In the genomic region with DNA sequence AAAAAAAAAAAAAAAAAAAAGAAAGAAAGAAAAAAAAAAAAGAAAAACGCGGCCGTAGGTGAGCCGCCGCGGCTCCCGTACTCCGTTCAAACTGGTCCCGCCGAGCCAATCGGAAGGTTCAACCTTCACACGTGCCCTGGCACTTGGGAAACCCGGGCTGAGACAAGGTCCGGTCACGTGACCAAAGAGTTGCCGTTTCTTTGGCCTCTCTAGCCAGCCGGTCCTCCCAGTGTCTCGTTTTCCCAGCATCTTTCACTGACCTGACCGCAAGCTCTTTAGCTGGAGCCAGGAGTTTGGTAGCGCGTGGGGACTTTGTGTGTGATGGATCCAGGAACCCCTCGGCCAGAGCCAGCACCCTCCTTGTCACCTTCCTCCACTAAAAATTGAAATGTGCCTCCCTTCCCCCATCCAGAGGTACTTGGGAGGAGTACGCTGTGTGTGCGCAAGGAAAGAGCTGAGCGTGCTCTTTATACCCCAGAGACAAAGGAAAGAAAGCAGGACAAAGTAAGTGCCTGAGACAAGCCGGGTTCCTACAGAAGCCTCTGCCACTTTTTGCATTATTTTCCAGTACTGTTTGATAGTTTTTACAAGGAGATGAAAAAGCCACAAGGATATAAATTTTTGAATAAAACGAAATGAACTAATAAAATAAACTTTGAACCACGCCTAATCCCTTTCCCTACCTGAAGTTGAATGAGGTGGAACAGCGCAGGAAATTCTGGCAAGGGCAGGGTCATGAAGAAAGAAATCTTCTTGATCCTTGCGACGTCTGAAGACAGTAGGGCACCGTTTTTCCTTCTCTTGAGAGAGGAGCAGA, we compare ENCODE assay signal across 8 cellular contexts. TPM values are rescaled to one million over a fixed set of nuclear protein-coding genes. Genes with fewer than 3 reads are reported as not detected.
DNase-seq lines count a peak whose midpoint lies in the region; ATAC-seq and TF ChIP-seq lines count a peak whose summit lies in the region.

No MANE protein-coding gene starts in this region.

- H3K27me3 ChIP-seq in muscle layer of colon (ENCODE audit: control insufficient read depth in 1 of 2, insufficient read depth in 2 of 2, low read length in 2 of 2) = no peaks in the 10 kb centered on the region

- H3K4me3 ChIP-seq in muscle layer of colon (ENCODE audit: low read depth in 1 of 2, low read length in 2 of 2) = peak overlapping the region; percentile 89 to 94

- H3K4me1 ChIP-seq in muscle layer of colon (ENCODE audit: insufficient read depth, low read length) = peaks cover 30% of the 10 kb centered on the region

- no peaks in the 10 kb centered on the region for H3K9me3 ChIP-seq in muscle layer of colon (ENCODE audit: low read length)

- H3K9ac ChIP-seq in muscle layer of colon (ENCODE audit: low read length) = peak overlapping the region; percentile 51

- peaks cover 9% of the 10 kb centered on the region for H3K36me3 ChIP-seq in muscle layer of colon (ENCODE audit: insufficient read depth, low read length)

- DNase-seq in DMS114 treated with DMSO at 0.1 percent for 48 hours (lab: John Stamatoyannopoulos, UW; ENCODE audit: unreplicated experiment) (peak; percentile 91), KG1 (lab: John Stamatoyannopoulos, UW) (peak; percentile 95)
- peak; percentile 93 to 94 for DNase-seq in activated T-cell treated with anti-CD3 and anti-CD28 coated beads, Interleukin-2, amount 50 U/mL, for 48 hours
- peak; percentile 80 to 84 for DNase-seq in stimulated activated CD8-positive, alpha-beta memory T cell treated with anti-CD3 and anti-CD28 coated beads, Interleukin-7, amount 100 ng/mL, for 1 hour (ENCODE audit: low read depth in 2 of 2)

- ATAC-seq in GM21723 (IDR thresholded peaks at IDR 0.05; ENCODE audit: unreplicated experiment) (peak; percentile 58), esophagus mucosa (peak; percentile 87)

- peak overlapping the region; percentile 94 for H3K27ac ChIP-seq in muscle layer of colon (ENCODE audit: low read depth, low read length)

TF ChIP-seq in PFSK-1, 5 proteins besides CTCF, POLR2A, EP300 and RAD21:
- no peak for TF ChIP-seq FOXP2 (optimal IDR thresholded peaks at IDR 0.05; ENCODE audit: borderline replicate concordance, extremely low read depth, extremely low read length, insufficient read depth)
- TF ChIP-seq POLR2AphosphoS5 (IDR thresholded peaks at IDR 0.05; ENCODE audit: low read depth, low read length) = peak; percentile 92
- TF ChIP-seq TAF1 (IDR thresholded peaks at IDR 0.05; ENCODE audit: borderline replicate concordance, insufficient read depth, low read length) = peak; percentile 86; the same call in 1 of the 2 replicates
- TF ChIP-seq REST (IDR thresholded peaks at IDR 0.05; ENCODE audit: insufficient read depth in 1 of 2, low read depth in 2 of 2, low read length in 2 of 2) = no peak
- peak; percentile 91; the same call in 1 of the 2 replicates for TF ChIP-seq SIN3A (IDR thresholded peaks at IDR 0.05; ENCODE audit: borderline replicate concordance, insufficient read depth, low read length)

RNA-seq across cellular contexts. Expression of gene TNPO2, which starts 1.0 kb away (rescaled TPM):
- polyA plus RNA-seq in PFSK-1 (2012; ENCODE audit: insufficient read length, low read depth) = 113 TPM
- total RNA-seq in esophagus mucosa = 36.0 TPM

RNA-seq across cellular contexts. Expression of gene TRIR, which starts 11.7 kb away (rescaled TPM):
- 220 TPM for polyA plus RNA-seq in PFSK-1 (2012; ENCODE audit: insufficient read length, low read depth)
- total RNA-seq in esophagus mucosa = 122 TPM

RNA-seq across cellular contexts. Expression of gene GET3, which starts 14.5 kb away (rescaled TPM):
- polyA plus RNA-seq in PFSK-1 (2012; ENCODE audit: insufficient read length, low read depth) = 220 TPM
- total RNA-seq in esophagus mucosa = 60.9 TPM

RNA-seq across cellular contexts. Expression of gene FBXW9, which starts 26.3 kb away (rescaled TPM):
- 17.6 TPM for polyA plus RNA-seq in PFSK-1 (2012; ENCODE audit: insufficient read length, low read depth)
- total RNA-seq in esophagus mucosa = 11.1 TPM

RNA-seq across cellular contexts. Expression of gene BEST2, which starts 28.8 kb away (rescaled TPM):
- polyA plus RNA-seq in PFSK-1 (2012; ENCODE audit: insufficient read length, low read depth) = not detected
- total RNA-seq in esophagus mucosa = not detected

Comparison
In these comparisons a context has a peak if more than half of its experiments do, and no peak if none do; other contexts are left out.
1. Peak in every context shown above with its lines: DNase-seq, ATAC-seq, H3K4me3 ChIP-seq and H3K27ac ChIP-seq.